Comparison of ENCODE assay signal across 8 cellular contexts in genomic region chr6:150395388-150396009, GRCh38. TPM values are rescaled to one million over a fixed set of nuclear protein-coding genes. Genes with fewer than 3 reads are reported as not detected.
DNase-seq lines count a peak whose midpoint lies in the region; ATAC-seq, FAIRE-seq and TF ChIP-seq lines count a peak whose summit lies in the region.

No MANE protein-coding gene starts in this region.

- H3K79me2 ChIP-seq in KMS-11 (ENCODE audit: insufficient read depth, low read depth): no peaks in the 10 kb centered on the region

- no peaks in the 10 kb centered on the region for H3K36me3 Mint-ChIP-seq in brain

- H3K27ac Mint-ChIP-seq in brain: peak overlapping the region in 2 of 5 experiments; percentile 2

- no peak overlapping the region for H3K9ac ChIP-seq in KMS-11

- no peak for FAIRE-seq in RCC 7860 (lab: Jason Lieb, UNC)

- no peaks in the 10 kb centered on the region for H3K9me3 Mint-ChIP-seq in brain

- H2AFZ ChIP-seq in KMS-11 (ENCODE audit: low read depth): no peak overlapping the region

- H3K4me1 Mint-ChIP-seq in brain: peaks cover 8% of the 10 kb centered on the region

- DNase-seq in ACHN (peak; percentile 61), GM06990 (ENCODE audit: extremely low read depth, insufficient read length) (peak; percentile 4), RCC 7860 (ENCODE audit: low spot score) (peak; percentile 33), inferior parietal cortex (ENCODE audit: extremely low spot score) (peak; percentile 76), aorta (no peak)
- DNase-seq in stimulated activated CD4-positive, alpha-beta T cell treated with anti-CD3 and anti-CD28 coated beads, Interleukin-4, amount 100 ng/mL, for 48 hours (ENCODE audit: low read depth in 2 of 2): peak; percentile 15 to 22

- no peak for ATAC-seq in aorta (ENCODE audit: low FRiP score)

- H3K4me1 ChIP-seq in KMS-11 (ENCODE audit: low read depth, poor library complexity, severe bottlenecking): no peaks in the 10 kb centered on the region
- H3K4me1 ChIP-seq in aorta (ENCODE audit: control insufficient read depth in 1 of 2, insufficient read depth in 2 of 2, low read length in 2 of 2): no peaks in the 10 kb centered on the region

- H3K4me3 ChIP-seq in GM06990 (replicated peaks; ENCODE audit: low read depth, low read length): no peak overlapping the region
- H3K4me3 ChIP-seq in KMS-11 (IDR thresholded peaks at IDR 0.05; ENCODE audit: insufficient read depth, low read depth, low read length): no peak overlapping the region
- H3K4me3 ChIP-seq in aorta (ENCODE audit: low read length in 2 of 2): no peak overlapping the region

- H3K27me3 ChIP-seq in GM06990 (replicated peaks; ENCODE audit: control insufficient read depth, insufficient read depth, low read length) (no peaks in the 10 kb centered on the region; the same call in none of the 2 replicates), KMS-11 (ENCODE audit: insufficient read depth, low read depth) (no peaks in the 10 kb centered on the region), aorta (ENCODE audit: control insufficient read depth in 1 of 2, insufficient read depth in 2 of 2, low read length in 1 of 2) (no peaks in the 10 kb centered on the region)

- in situ Hi-C loops in ACHN (cut with HindIII; ENCODE audit: low pct_ligation_motif_present, low pct_unique_long_range_greater_than_20kb, low sequenced_read_pairs): no loop called here

- no peaks in the 10 kb centered on the region for H4K20me1 ChIP-seq in KMS-11 (ENCODE audit: insufficient read depth)

- intact Hi-C loops in aorta (cut with DNase I): loop anchor here (2.0 to 5.0 kb wide), 2 partner anchors 313 to 315 kb away; no protein-coding TSS in a partner anchor

- H3K27ac ChIP-seq in KMS-11 (no peak overlapping the region), aorta (ENCODE audit: low read depth in 1 of 2, low read length in 2 of 2) (no peak overlapping the region)

- H3K9me3 ChIP-seq in aorta (ENCODE audit: control insufficient read depth, low read length): no peaks in the 10 kb centered on the region

- H3K4me2 ChIP-seq in KMS-11: no peak overlapping the region

- 57 to 59% methylated on average over 12 of the region's 12 CpGs for WGBS in aorta, 2 donors

- H3K4me3 Mint-ChIP-seq in brain: no peak overlapping the region

- TF ChIP-seq CTCF in GM06990 (IDR thresholded peaks at IDR 0.05; ENCODE audit: insufficient read depth, low read length, poor library complexity, severe bottlenecking): peak; percentile 75
- peak; percentile 79 for TF ChIP-seq CTCF in KMS-11 (conservative IDR thresholded peaks at IDR 0.05; ENCODE audit: low read depth, low read length)
- peak; percentile 71 to 79 for TF ChIP-seq CTCF in brain (conservative IDR thresholded peaks at IDR 0.05)

- H3K27me3 Mint-ChIP-seq in brain: peaks cover 11% of the 10 kb centered on the region

- H3K36me3 ChIP-seq in GM06990 (ENCODE audit: control insufficient read depth, insufficient read depth, low read length): no peaks in the 10 kb centered on the region
- H3K36me3 ChIP-seq in KMS-11 (ENCODE audit: insufficient read depth): no peaks in the 10 kb centered on the region
- H3K36me3 ChIP-seq in aorta (ENCODE audit: control insufficient read depth in 1 of 2, insufficient read depth in 2 of 2, low read length in 1 of 2): no peaks in the 10 kb centered on the region

RNA-seq across cellular contexts. Expression of gene IYD, which starts 26.7 kb away (rescaled TPM):
- polyA plus RNA-seq in brain (ENCODE audit: insufficient read depth, low read depth, low replicate concordance) (not detected), aorta (1 to 10 TPM in 1 of 2 donors, not detected in 1; 1.6 TPM)
- not detected for total RNA-seq in aorta

Comparison
In these comparisons a context has a peak if more than half of its experiments do, and no peak if none do; other contexts are left out.
1. DNase-seq: peak in ACHN (single experiment), GM06990 (single experiment), RCC 7860 (single experiment), inferior parietal cortex (single experiment) and stimulated activated CD4-positive, alpha-beta T cell treated with anti-CD3 and anti-CD28 coated beads, Interleukin-4, amount 100 ng/mL, for 48 hours (2 of 2); none in aorta (0 of 2).
2. Peak in every context shown above with its lines, with median percentiles within 50 percentile points of each other: CTCF ChIP-seq.